22 cellular contexts compared by ENCODE assay signal in the genomic region with DNA sequence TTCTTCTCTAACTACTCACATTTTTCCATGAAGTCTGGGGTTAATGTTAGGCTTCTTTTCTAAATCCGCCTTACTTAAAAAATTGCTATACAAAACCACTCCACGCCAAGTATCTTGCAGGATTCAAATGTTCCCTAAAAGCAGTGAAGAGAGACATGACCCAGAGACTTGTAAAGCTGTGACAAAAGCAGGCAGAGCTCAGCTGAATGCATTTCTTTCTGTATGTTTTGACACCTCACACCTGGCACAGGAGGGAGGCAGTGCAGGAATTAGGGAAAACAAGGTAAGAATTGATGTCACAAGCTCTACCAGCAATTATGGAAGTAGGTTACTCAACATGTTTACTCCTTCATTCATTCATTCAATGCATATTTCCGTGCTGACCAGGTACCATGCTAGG.
"Had no signal": no experiment of that assay in that cellular context is flagged by ENCODE, and none has a peak within 500 bp of the region (broad histone marks: within the 10 kb centered on the region; RNA-seq: fewer than 3 reads in every experiment).

No MANE protein-coding gene starts in this region.

- H3K4me3 Mint-ChIP-seq: immature natural killer cell, natural killer cell, type B pancreatic cell had no signal

- H3K36me3 Mint-ChIP-seq: natural killer cell, type B pancreatic cell had no signal

- H3K27ac ChIP-seq: colonic mucosa, esophagus muscularis mucosa, hepatocyte, left lung, prostate gland, testis, vagina, WERI-Rb-1 had no signal

- H2AFZ ChIP-seq: hepatocyte had no signal

- H3K27me3 ChIP-seq: colonic mucosa, esophagus muscularis mucosa, hepatocyte, left lung, testis, vagina had no signal

- H3K36me3 ChIP-seq: colonic mucosa, esophagus muscularis mucosa, left lung, prostate gland, vagina, WERI-Rb-1 had no signal

- H3K79me2 ChIP-seq: hepatocyte had no signal

- ATAC-seq: left lung, natural killer cell, right cardiac atrium, SK-N-SH treated with all-trans-retinoic acid at 6 μM for 48 hours had no signal

- DNase-seq: activated CD4-positive, alpha-beta T cell treated with anti-CD3 and anti-CD28 coated beads, Interleukin-2, amount 50 U/mL, for 48 hours; activated CD4-positive, CD25-positive, alpha-beta regulatory T cell treated with anti-CD3 and anti-CD28 coated beads, Interleukin-2, amount 50 U/mL, for 72 hours; activated effector memory CD4-positive, alpha-beta T cell treated with Interleukin-2 at 50 U/mL for 16 hours; activated naive CD4-positive, alpha-beta T cell treated with anti-CD3 and anti-CD28 coated beads, Interleukin-2, amount 50 U/mL, for 16 hours; activated T-cell treated with anti-CD3 and anti-CD28 coated beads, Interleukin-2, amount 50 U/mL, for 1 hour; amniotic stem cell; colonic mucosa; glutamatergic neuron; immature natural killer cell; left lung; natural killer cell; right cardiac atrium; stimulated activated CD4-positive, alpha-beta T cell treated with anti-CD3 and anti-CD28 coated beads, Interleukin-12 subunit alpha, Interleukin-12 subunit beta, amount 100 ng/mL, for 4 hours; testis; WERI-Rb-1 had no signal

- H3K27ac Mint-ChIP-seq: natural killer cell, type B pancreatic cell had no signal

- H3K9me3 ChIP-seq: colonic mucosa, esophagus muscularis mucosa, left lung, prostate gland, testis, vagina had no signal

- H3K9me3 Mint-ChIP-seq: immature natural killer cell, natural killer cell, type B pancreatic cell had no signal

- H3K4me1 ChIP-seq: colonic mucosa, prostate gland, testis, vagina had no signal

- H3K4me3 ChIP-seq: colonic mucosa, esophagus muscularis mucosa, hepatocyte, left lung, lung, prostate gland, testis, vagina had no signal

- H3K4me2 ChIP-seq: hepatocyte had no signal
